1 cellular context compared by ENCODE assay signal in genomic region chrX:41889317-41890025, GRCh38.
TF ChIP-seq lines count a peak whose summit lies in the region.

No MANE protein-coding gene starts in this region.

TF ChIP-seq in HCT116, 20 proteins besides CTCF, POLR2A, EP300 and RAD21 (continued from another document):
- TF ChIP-seq, protein P1, sequence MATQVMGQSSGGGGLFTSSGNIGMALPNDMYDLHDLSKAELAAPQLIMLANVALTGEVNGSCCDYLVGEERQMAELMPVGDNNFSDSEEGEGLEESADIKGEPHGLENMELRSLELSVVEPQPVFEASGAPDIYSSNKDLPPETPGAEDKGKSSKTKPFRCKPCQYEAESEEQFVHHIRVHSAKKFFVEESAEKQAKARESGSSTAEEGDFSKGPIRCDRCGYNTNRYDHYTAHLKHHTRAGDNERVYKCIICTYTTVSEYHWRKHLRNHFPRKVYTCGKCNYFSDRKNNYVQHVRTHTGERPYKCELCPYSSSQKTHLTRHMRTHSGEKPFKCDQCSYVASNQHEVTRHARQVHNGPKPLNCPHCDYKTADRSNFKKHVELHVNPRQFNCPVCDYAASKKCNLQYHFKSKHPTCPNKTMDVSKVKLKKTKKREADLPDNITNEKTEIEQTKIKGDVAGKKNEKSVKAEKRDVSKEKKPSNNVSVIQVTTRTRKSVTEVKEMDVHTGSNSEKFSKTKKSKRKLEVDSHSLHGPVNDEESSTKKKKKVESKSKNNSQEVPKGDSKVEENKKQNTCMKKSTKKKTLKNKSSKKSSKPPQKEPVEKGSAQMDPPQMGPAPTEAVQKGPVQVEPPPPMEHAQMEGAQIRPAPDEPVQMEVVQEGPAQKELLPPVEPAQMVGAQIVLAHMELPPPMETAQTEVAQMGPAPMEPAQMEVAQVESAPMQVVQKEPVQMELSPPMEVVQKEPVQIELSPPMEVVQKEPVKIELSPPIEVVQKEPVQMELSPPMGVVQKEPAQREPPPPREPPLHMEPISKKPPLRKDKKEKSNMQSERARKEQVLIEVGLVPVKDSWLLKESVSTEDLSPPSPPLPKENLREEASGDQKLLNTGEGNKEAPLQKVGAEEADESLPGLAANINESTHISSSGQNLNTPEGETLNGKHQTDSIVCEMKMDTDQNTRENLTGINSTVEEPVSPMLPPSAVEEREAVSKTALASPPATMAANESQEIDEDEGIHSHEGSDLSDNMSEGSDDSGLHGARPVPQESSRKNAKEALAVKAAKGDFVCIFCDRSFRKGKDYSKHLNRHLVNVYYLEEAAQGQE (IDR thresholded peaks at IDR 0.05; ENCODE audit: low read depth) = no peak
- TF ChIP-seq CBX3 (IDR thresholded peaks at IDR 0.05; ENCODE audit: low read depth) (0 out of 2 replicates have a peak, but pooled peaks have one; percentile 25), TCF7L2 (IDR thresholded peaks at IDR 0.05; ENCODE audit: borderline replicate concordance, extremely low read depth, insufficient read depth, insufficient read length) (no peak), CEBPB (IDR thresholded peaks at IDR 0.05; ENCODE audit: low read depth) (0 out of 2 replicates have a peak, but pooled peaks have one; percentile 28)
